23 cellular contexts compared by ENCODE assay signal in the genomic region with DNA sequence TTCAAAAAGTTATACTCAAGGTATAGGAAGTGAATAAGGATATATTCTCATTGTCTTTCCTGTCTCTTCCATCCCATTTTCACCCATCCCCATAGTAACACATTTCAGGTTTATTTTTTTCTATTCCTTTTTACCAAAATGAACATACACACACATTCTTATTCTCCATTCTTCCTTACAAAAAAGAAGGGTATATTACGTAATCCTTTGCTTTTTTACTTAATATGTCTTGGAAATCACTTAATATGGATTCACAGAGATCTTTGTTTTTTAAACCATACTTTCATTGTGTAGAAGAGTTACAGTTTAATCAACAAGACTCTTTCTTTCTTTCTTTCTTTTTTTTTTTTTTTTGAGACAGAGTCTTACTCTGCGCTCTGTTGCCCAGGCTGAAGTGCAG.
"Had no signal": no experiment of that assay in that cellular context is flagged by ENCODE, and none has a peak within 500 bp of the region (broad histone marks: within the 10 kb centered on the region; RNA-seq: fewer than 3 reads in every experiment).

No MANE protein-coding gene starts in this region.

- DNase-seq: activated CD4-positive, alpha-beta T cell treated with anti-CD3 and anti-CD28 coated beads for 4 hours; activated CD4-positive, CD25-positive, alpha-beta regulatory T cell; activated CD8-positive, alpha-beta memory T cell treated with anti-CD3 and anti-CD28 coated beads for 24 hours; activated CD8-positive, alpha-beta memory T cell treated with anti-CD3 and anti-CD28 coated beads, Interleukin-2, amount 50 U/mL, for 4 hours; activated effector memory CD4-positive, alpha-beta T cell treated with Interleukin-2 at 50 U/mL for 16 hours; activated naive CD4-positive, alpha-beta T cell treated with anti-CD3 and anti-CD28 coated beads for 36 hours; activated T-cell treated with anti-CD3 and anti-CD28 coated beads, Interleukin-2, amount 50 U/mL, for 24 hours; central memory CD4-positive, alpha-beta T cell; hippocampal formation; left ventricle myocardium superior; mammary epithelial cell; midbrain; retina; stimulated activated CD4-positive, alpha-beta T cell treated with anti-CD3 and anti-CD28 coated beads, Interleukin-2, amount 100 ng/mL, for 48 hours; stimulated activated CD8-positive, alpha-beta memory T cell treated with anti-CD3 and anti-CD28 coated beads, Interleukin-4, amount 100 ng/mL, for 48 hours; stimulated activated naive CD4-positive, alpha-beta T cell treated with Interleukin-2 at 50 U/mL for 16 hours; T-helper 1 cell; upper lobe of left lung had no signal

- H3K9me3 ChIP-seq: esophagus muscularis mucosa, SJSA1, upper lobe of left lung had no signal

- H3K4me1 ChIP-seq: neural progenitor cell, SJSA1 had no signal

- H3K4me1 Mint-ChIP-seq: neural progenitor cell had no signal

- H3K27me3 Mint-ChIP-seq: activated T-cell treated with anti-CD3 and anti-CD28 coated beads, Interleukin-2, amount 50 U/mL, for 24 hours; progenitor cell of endocrine pancreas had no signal

- H3K9me3 Mint-ChIP-seq: activated naive CD4-positive, alpha-beta T cell treated with anti-CD3 and anti-CD28 coated beads for 36 hours; activated T-cell treated with anti-CD3 and anti-CD28 coated beads, Interleukin-2, amount 50 U/mL, for 24 hours; neural progenitor cell had no signal

- H3K27ac ChIP-seq: coronary artery, neural progenitor cell, SJSA1, upper lobe of left lung had no signal

- H3K27ac Mint-ChIP-seq: activated naive CD4-positive, alpha-beta T cell treated with anti-CD3 and anti-CD28 coated beads for 36 hours; neural progenitor cell; progenitor cell of endocrine pancreas had no signal

- H3K4me3 ChIP-seq: coronary artery, esophagus muscularis mucosa, neural progenitor cell, SJSA1, upper lobe of left lung had no signal

- ATAC-seq: left ventricle myocardium superior had no signal

- H3K4me3 Mint-ChIP-seq: activated naive CD4-positive, alpha-beta T cell treated with anti-CD3 and anti-CD28 coated beads for 36 hours; activated T-cell treated with anti-CD3 and anti-CD28 coated beads, Interleukin-2, amount 50 U/mL, for 24 hours; neural progenitor cell had no signal

- H3K27me3 ChIP-seq: esophagus muscularis mucosa, neural progenitor cell, SJSA1, upper lobe of left lung had no signal
